ENCODE assay signal across 2 cellular contexts in genomic region chr11:131866535-131867400, GRCh38.
TF ChIP-seq lines count a peak whose summit lies in the region.

No MANE protein-coding gene starts in this region.

TF ChIP-seq in GM23338, 12 proteins besides CTCF, POLR2A, EP300 and RAD21:
- TF ChIP-seq ZNF462 (CRISPR knock-in tag; IDR thresholded peaks at IDR 0.05), result no peak
- TF ChIP-seq EZH2phosphoT487 (IDR thresholded peaks at IDR 0.05; ENCODE audit: unreplicated experiment), result no peak
- TF ChIP-seq POLR2AphosphoS5 (IDR thresholded peaks at IDR 0.05; ENCODE audit: low read depth), result no peak
- no peak for TF ChIP-seq CREB1 (CRISPR knock-in tag; IDR thresholded peaks at IDR 0.05; ENCODE audit: low read depth)
- no peak for TF ChIP-seq EZH2 (IDR thresholded peaks at IDR 0.05; ENCODE audit: low read depth, unreplicated experiment)
- TF ChIP-seq ZNF114 (CRISPR knock-in tag; IDR thresholded peaks at IDR 0.05), result no peak
- TF ChIP-seq ZNF331 (CRISPR knock-in tag; IDR thresholded peaks at IDR 0.05; ENCODE audit: low read depth), result no peak
- TF ChIP-seq JUNB (IDR thresholded peaks at IDR 0.05; ENCODE audit: unreplicated experiment), result no peak
- TF ChIP-seq REST (IDR thresholded peaks at IDR 0.05; ENCODE audit: unreplicated experiment), result no peak
- TF ChIP-seq ETS1 (IDR thresholded peaks at IDR 0.05), result no peak
- no peak for TF ChIP-seq NANOG (IDR thresholded peaks at IDR 0.05; ENCODE audit: borderline replicate concordance)
- TF ChIP-seq STAT1 (IDR thresholded peaks at IDR 0.05; ENCODE audit: unreplicated experiment), result no peak

TF ChIP-seq in WTC11, 78 proteins besides CTCF, POLR2A, EP300 and RAD21 (continued from another document):
- TF ChIP-seq ZSCAN18 (CRISPR knock-in tag; IDR thresholded peaks at IDR 0.05) (no peak), PRRX2 (CRISPR knock-in tag; IDR thresholded peaks at IDR 0.05) (no peak), E2F1 (CRISPR knock-in tag; IDR thresholded peaks at IDR 0.05) (no peak), ZNF263 (CRISPR knock-in tag; IDR thresholded peaks at IDR 0.05; ENCODE audit: low read depth) (no peak), PRDM15 (CRISPR knock-in tag; IDR thresholded peaks at IDR 0.05) (no peak)
